ENCODE assay signal across 25 cellular contexts in the genomic region with DNA sequence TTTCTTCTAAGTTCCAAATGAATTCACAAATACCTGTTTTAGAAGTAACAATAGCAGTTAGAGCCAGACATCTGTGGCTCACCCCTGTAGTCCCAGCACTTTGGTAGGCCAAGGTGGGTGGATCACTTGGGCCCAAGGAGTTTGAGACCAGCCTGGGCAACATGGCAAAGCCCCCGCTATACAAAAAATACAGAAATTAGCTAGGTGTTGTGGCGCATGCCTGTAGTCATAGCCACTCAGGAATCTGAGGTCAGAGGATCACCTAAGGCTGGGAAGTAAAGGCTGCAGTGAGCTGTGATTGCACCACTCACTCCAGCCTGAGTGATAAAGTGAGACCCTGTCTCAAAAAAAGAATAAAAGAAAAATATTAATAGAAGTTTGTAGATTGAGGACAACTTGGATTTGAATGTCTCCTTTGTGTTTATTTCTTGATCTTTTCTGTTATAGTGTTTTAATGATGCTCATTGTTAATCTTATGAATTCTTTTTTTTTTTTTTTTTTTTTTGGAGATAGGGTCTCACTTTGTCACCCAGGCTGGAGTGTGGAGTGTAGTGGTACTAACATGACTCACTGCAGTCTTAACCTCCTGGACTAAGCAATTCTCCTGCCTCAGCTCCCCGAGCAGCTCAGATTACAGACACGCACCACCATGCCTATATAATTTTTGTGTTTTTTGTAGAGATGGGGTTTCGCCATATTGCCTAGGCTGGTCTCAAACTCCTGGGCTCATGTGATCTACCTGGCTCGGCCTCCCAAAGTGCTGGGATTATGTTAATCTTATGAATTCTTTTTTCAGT. TPM values are rescaled to one million over a fixed set of nuclear protein-coding genes. Genes with fewer than 3 reads are reported as not detected.
DNase-seq lines count a peak whose midpoint lies in the region; ATAC-seq, FAIRE-seq and TF ChIP-seq lines count a peak whose summit lies in the region.
"Had no signal": no experiment of that assay in that cellular context is flagged by ENCODE, and none has a peak within 500 bp of the region (broad histone marks: within the 10 kb centered on the region; RNA-seq: fewer than 3 reads in every experiment).

No MANE protein-coding gene starts in this region.

- H3K9me3 Mint-ChIP-seq in MCF 10A (ENCODE audit: unreplicated experiment) = no peaks in the 10 kb centered on the region
- H3K9me3 Mint-ChIP-seq in activated CD4-positive, alpha-beta memory T cell treated with anti-CD3 and anti-CD28 coated beads for 36 hours = no peaks in the 10 kb centered on the region
- H3K9me3 Mint-ChIP-seq: activated naive CD8-positive, alpha-beta T cell treated with anti-CD3 and anti-CD28 coated beads, Interleukin-2, amount 50 U/mL, for 24 hours; activated T-cell treated with anti-CD3 and anti-CD28 coated beads, Interleukin-2, amount 50 U/mL, for 72 hours; central memory CD8-positive, alpha-beta T cell; natural killer cell treated with Interleukin-12 subunit alpha and Interleukin-12 subunit beta and Interleukin-15 and Interleukin-18, amount 100 ng/mL, for 72 hours; stimulated activated naive B cell treated with anti-CD40 and anti-IgM and Interleukin-4, amounts not matched to agents 10 μg/mL and 1 μg/mL and 100 μg/mL, for 72 hours had no signal

- FAIRE-seq in urothelium cell line (lab: Jason Lieb, UNC) = no peak
- FAIRE-seq: endometrium, GM12891 had no signal

- no peak overlapping the region for H3K4me3 Mint-ChIP-seq in MCF 10A (ENCODE audit: unreplicated experiment)
- H3K4me3 Mint-ChIP-seq in activated CD4-positive, alpha-beta memory T cell treated with anti-CD3 and anti-CD28 coated beads for 36 hours = no peak overlapping the region
- H3K4me3 Mint-ChIP-seq: activated CD8-positive, alpha-beta T cell treated with anti-CD3 and anti-CD28 coated beads, Interleukin-2, amount 10 ng/mL, durations not matched to agents 7 days and 5 days; activated naive CD8-positive, alpha-beta T cell treated with anti-CD3 and anti-CD28 coated beads, Interleukin-2, amount 50 U/mL, for 24 hours; activated T-cell treated with anti-CD3 and anti-CD28 coated beads, Interleukin-2, amount 50 U/mL, for 72 hours; central memory CD8-positive, alpha-beta T cell; natural killer cell treated with Interleukin-12 subunit alpha and Interleukin-12 subunit beta and Interleukin-15 and Interleukin-18, amount 100 ng/mL, for 72 hours; stimulated activated naive B cell treated with anti-CD40 and anti-IgM and Interleukin-4, amounts not matched to agents 10 μg/mL and 1 μg/mL and 100 μg/mL, for 72 hours had no signal

- TF ChIP-seq EP300 in Ishikawa (IDR thresholded peaks at IDR 0.05; ENCODE audit: borderline replicate concordance) = no peak

- CTCF ChIA-PET in MCF 10A (lab: Yijun Ruan, JAX) = interaction anchor here (0.6 to 1.1 kb wide), 4 partner anchors 10 to 202 kb away, joined by 3 to 4 read pairs (median 3); no protein-coding TSS in a partner anchor
- CTCF ChIA-PET in activated CD4-positive, alpha-beta memory T cell treated with anti-CD3 and anti-CD28 coated beads for 36 hours (lab: Charles Lee) = no interaction called here

- no peak for TF ChIP-seq RAD21 in Ishikawa (IDR thresholded peaks at IDR 0.05; ENCODE audit: low read depth)

- H3K36me3 Mint-ChIP-seq in MCF 10A (ENCODE audit: insufficient read depth, unreplicated experiment) = no peaks in the 10 kb centered on the region
- no peaks in the 10 kb centered on the region for H3K36me3 Mint-ChIP-seq in activated CD4-positive, alpha-beta memory T cell treated with anti-CD3 and anti-CD28 coated beads for 36 hours
- H3K36me3 Mint-ChIP-seq: natural killer cell treated with Interleukin-12 subunit alpha and Interleukin-12 subunit beta and Interleukin-15 and Interleukin-18, amount 100 ng/mL, for 72 hours; stimulated activated naive B cell treated with anti-CD40 and anti-IgM and Interleukin-4, amounts not matched to agents 10 μg/mL and 1 μg/mL and 100 μg/mL, for 72 hours had no signal

- BruUV-seq in MCF 10A (replicated peaks; lab: Mats Ljungman, UMichigan) = no TSS peak

- POLR2A ChIA-PET in MCF 10A (lab: Yijun Ruan, JAX) = interaction anchor here (0.5 to 2.8 kb wide), 6 partner anchors 45 to 354 kb away, joined by 3 to 16 read pairs (median 4); no protein-coding TSS in a partner anchor
- POLR2A ChIA-PET in activated CD4-positive, alpha-beta memory T cell treated with anti-CD3 and anti-CD28 coated beads for 36 hours (lab: Charles Lee) = no interaction called here

- intact Hi-C loops in MCF 10A (cut with micrococcal nuclease) (no loop called here), sciatic nerve (cut with DNase I) (no loop called here)
- intact Hi-C loops in activated CD4-positive, alpha-beta memory T cell treated with anti-CD3 and anti-CD28 coated beads for 36 hours (cut with micrococcal nuclease) = no loop called here

- peak; percentile 47 for ATAC-seq in sciatic nerve
- ATAC-seq in GM21717 (IDR thresholded peaks at IDR 0.05; ENCODE audit: unreplicated experiment) = no peak
- ATAC-seq: activated CD8-positive, alpha-beta T cell treated with anti-CD3 and anti-CD28 coated beads, Interleukin-2, amount 10 ng/mL, durations not matched to agents 7 days and 5 days; activated naive CD8-positive, alpha-beta T cell treated with anti-CD3 and anti-CD28 coated beads, Interleukin-2, amount 50 U/mL, for 24 hours; activated T-cell treated with anti-CD3 and anti-CD28 coated beads, Interleukin-2, amount 50 U/mL, for 72 hours; gastroesophageal sphincter; natural killer cell treated with Interleukin-12 subunit alpha and Interleukin-12 subunit beta and Interleukin-15 and Interleukin-18, amount 100 ng/mL, for 72 hours; Right ventricle myocardium inferior; stimulated activated naive B cell treated with anti-CD40 and anti-IgM and Interleukin-4, amounts not matched to agents 10 μg/mL and 1 μg/mL and 100 μg/mL, for 72 hours had no signal

- no peaks in the 10 kb centered on the region for H3K27me3 Mint-ChIP-seq in MCF 10A (ENCODE audit: insufficient read depth, unreplicated experiment)
- H3K27me3 Mint-ChIP-seq in activated CD4-positive, alpha-beta memory T cell treated with anti-CD3 and anti-CD28 coated beads for 36 hours = no peaks in the 10 kb centered on the region
- H3K27me3 Mint-ChIP-seq: activated naive CD8-positive, alpha-beta T cell treated with anti-CD3 and anti-CD28 coated beads, Interleukin-2, amount 50 U/mL, for 24 hours; central memory CD8-positive, alpha-beta T cell; natural killer cell treated with Interleukin-12 subunit alpha and Interleukin-12 subunit beta and Interleukin-15 and Interleukin-18, amount 100 ng/mL, for 72 hours; stimulated activated naive B cell treated with anti-CD40 and anti-IgM and Interleukin-4, amounts not matched to agents 10 μg/mL and 1 μg/mL and 100 μg/mL, for 72 hours had no signal

- peak; percentile 60 for DNase-seq in MCF 10A (ENCODE audit: unreplicated experiment)
- DNase-seq in fibroblast of mammary gland (ENCODE audit: low read depth) = peak; percentile 25
- no peak for DNase-seq in sciatic nerve (ENCODE audit: low spot score)
- DNase-seq in HPDE6-E6E7 (ENCODE audit: extremely low spot score) = no peak
- DNase-seq in urothelium cell line (ENCODE audit: low spot score) = no peak
- DNase-seq in activated CD4-positive, alpha-beta memory T cell treated with anti-CD3 and anti-CD28 coated beads for 36 hours = no peak
- DNase-seq: activated CD8-positive, alpha-beta T cell treated with anti-CD3 and anti-CD28 coated beads, Interleukin-2, amount 10 ng/mL, durations not matched to agents 7 days and 5 days; activated naive CD8-positive, alpha-beta T cell treated with anti-CD3 and anti-CD28 coated beads, Interleukin-2, amount 50 U/mL, for 24 hours; activated T-cell treated with anti-CD3 and anti-CD28 coated beads, Interleukin-2, amount 50 U/mL, for 72 hours; GF-D8; Karpas-422; NCI-H1436; NCI-H345; stimulated activated naive B cell treated with anti-CD40 and anti-IgM and Interleukin-4, amounts not matched to agents 10 μg/mL and 1 μg/mL and 100 μg/mL, for 72 hours; upper lobe of left lung had no signal

- H3K27ac Mint-ChIP-seq in MCF 10A (ENCODE audit: low read depth, unreplicated experiment) = peak overlapping the region; percentile 87
- no peak overlapping the region for H3K27ac Mint-ChIP-seq in activated CD4-positive, alpha-beta memory T cell treated with anti-CD3 and anti-CD28 coated beads for 36 hours
- H3K27ac Mint-ChIP-seq: activated CD8-positive, alpha-beta T cell treated with anti-CD3 and anti-CD28 coated beads, Interleukin-2, amount 10 ng/mL, durations not matched to agents 7 days and 5 days; activated naive CD8-positive, alpha-beta T cell treated with anti-CD3 and anti-CD28 coated beads, Interleukin-2, amount 50 U/mL, for 24 hours; activated T-cell treated with anti-CD3 and anti-CD28 coated beads, Interleukin-2, amount 50 U/mL, for 72 hours; natural killer cell treated with Interleukin-12 subunit alpha and Interleukin-12 subunit beta and Interleukin-15 and Interleukin-18, amount 100 ng/mL, for 72 hours; stimulated activated naive B cell treated with anti-CD40 and anti-IgM and Interleukin-4, amounts not matched to agents 10 μg/mL and 1 μg/mL and 100 μg/mL, for 72 hours had no signal

- H3K4me3 ChIP-seq in fibroblast of mammary gland (ENCODE audit: control insufficient read depth, low read depth, low read length) = no peak overlapping the region
- H3K4me3 ChIP-seq: BLaER1, gastroesophageal sphincter, lung, upper lobe of left lung had no signal

- peaks cover 24% of the 10 kb centered on the region for H3K4me1 Mint-ChIP-seq in MCF 10A (ENCODE audit: insufficient read depth, unreplicated experiment)
- H3K4me1 Mint-ChIP-seq in activated CD4-positive, alpha-beta memory T cell treated with anti-CD3 and anti-CD28 coated beads for 36 hours (ENCODE audit: low read depth) = peaks cover 22% of the 10 kb centered on the region
- H3K4me1 Mint-ChIP-seq: central memory CD8-positive, alpha-beta T cell; stimulated activated naive B cell treated with anti-CD40 and anti-IgM and Interleukin-4, amounts not matched to agents 10 μg/mL and 1 μg/mL and 100 μg/mL, for 72 hours had no signal

- no peak for TF ChIP-seq CTCF in MCF 10A (IDR thresholded peaks at IDR 0.05; ENCODE audit: unreplicated experiment)
- TF ChIP-seq CTCF in fibroblast of mammary gland (conservative IDR thresholded peaks at IDR 0.05; ENCODE audit: control insufficient read depth, insufficient read depth, low read depth, low read length) = no peak

TF ChIP-seq in Ishikawa, 13 proteins besides CTCF, POLR2A, EP300 and RAD21 (continues in another document):
- TF ChIP-seq TEAD4 (IDR thresholded peaks at IDR 0.05) = 0 out of 2 replicates have a peak, but pooled peaks have one; percentile 2

RNA-seq across cellular contexts. Expression of a gene that starts 30.7 kb away (rescaled TPM):
- 26.3 and 27.4 TPM in 2 replicates for total RNA-seq in MCF 10A (2022)
- total RNA-seq in sciatic nerve = 74.0 TPM
- 10 to 100 TPM; 18.6 to 22.0 TPM for total RNA-seq in activated CD4-positive, alpha-beta memory T cell treated with anti-CD3 and anti-CD28 coated beads for 36 hours

Comparison
In these comparisons a context has a peak if more than half of its experiments do, and no peak if none do; other contexts are left out.
1. DNase-seq: peak in MCF 10A (single experiment) and fibroblast of mammary gland (single experiment); none in sciatic nerve (single experiment), HPDE6-E6E7 (single experiment), urothelium cell line (single experiment) and activated CD4-positive, alpha-beta memory T cell treated with anti-CD3 and anti-CD28 coated beads for 36 hours (single experiment).